In the genomic region with DNA sequence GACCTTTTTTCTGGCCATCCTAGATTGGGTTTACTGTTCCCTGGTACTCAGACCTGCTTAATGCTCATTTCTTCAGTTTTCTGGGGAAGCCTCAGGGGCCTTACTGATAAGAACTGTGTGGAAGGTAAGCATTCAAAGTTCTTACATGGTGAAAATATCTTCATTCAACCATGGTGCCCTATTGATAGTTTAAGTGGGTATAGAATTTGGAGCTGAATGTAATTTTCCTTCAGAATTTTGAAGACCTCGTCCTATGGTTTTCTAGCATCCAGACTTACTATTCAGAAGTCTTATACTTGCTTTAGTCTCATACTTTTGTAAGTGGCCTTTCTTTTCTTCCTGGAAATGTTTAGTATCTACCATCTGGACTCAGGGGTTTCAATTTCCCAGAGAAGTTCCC, we compare ENCODE assay signal across 25 cellular contexts.
"Had no signal": no experiment of that assay in that cellular context is flagged by ENCODE, and none has a peak within 500 bp of the region (broad histone marks: within the 10 kb centered on the region; RNA-seq: fewer than 3 reads in every experiment).

No MANE protein-coding gene starts in this region.

- H3K36me3 Mint-ChIP-seq: immature natural killer cell; natural killer cell treated with Interleukin-12 subunit alpha and Interleukin-12 subunit beta and Interleukin-15 and Interleukin-18, amount 100 ng/mL, for 72 hours; type B pancreatic cell had no signal

- H3K27ac ChIP-seq: pancreas, tibial nerve had no signal

- H3K4me1 ChIP-seq: pancreas had no signal

- FAIRE-seq: islet of Langerhans, kidney, pancreas, small intestine had no signal

- H3K27me3 ChIP-seq: heart right ventricle, pancreas, sigmoid colon, tibial nerve had no signal

- H3K36me3 ChIP-seq: heart right ventricle, left ventricle myocardium inferior, pancreas, prostate gland, sigmoid colon, tibial nerve had no signal

- H3K27me3 Mint-ChIP-seq: stimulated activated naive CD8-positive, alpha-beta T cell treated with anti-CD3 and anti-CD28 coated beads, Interleukin-15, amount 100 ng/mL, for 72 hours had no signal

- H3K9me3 Mint-ChIP-seq: immature natural killer cell; natural killer cell treated with Interleukin-12 subunit alpha and Interleukin-12 subunit beta and Interleukin-15 and Interleukin-18, amount 100 ng/mL, for 72 hours had no signal

- H3K27ac Mint-ChIP-seq: immature natural killer cell; natural killer cell treated with Interleukin-12 subunit alpha and Interleukin-12 subunit beta and Interleukin-15 and Interleukin-18, amount 100 ng/mL, for 72 hours; stimulated activated naive B cell treated with anti-CD40 and anti-IgM and Interleukin-4, amounts not matched to agents 10 μg/mL and 1 μg/mL and 100 μg/mL, for 72 hours; stimulated activated naive CD8-positive, alpha-beta T cell treated with anti-CD3 and anti-CD28 coated beads, Interleukin-15, amount 100 ng/mL, for 72 hours; type B pancreatic cell had no signal

- H3K4me3 Mint-ChIP-seq: naive thymus-derived CD4-positive, alpha-beta T cell; natural killer cell treated with Interleukin-12 subunit alpha and Interleukin-12 subunit beta and Interleukin-15 and Interleukin-18, amount 100 ng/mL, for 72 hours; stimulated activated naive B cell treated with anti-CD40 and anti-IgM and Interleukin-4, amounts not matched to agents 10 μg/mL and 1 μg/mL and 100 μg/mL, for 72 hours; type B pancreatic cell had no signal

- H3K9me3 ChIP-seq: heart right ventricle, left ventricle myocardium inferior, mucosa of descending colon, pancreas, prostate gland, sigmoid colon had no signal

- ATAC-seq: heart right ventricle; mucosa of descending colon; naive thymus-derived CD4-positive, alpha-beta T cell; natural killer cell treated with Interleukin-12 subunit alpha and Interleukin-12 subunit beta and Interleukin-15 and Interleukin-18, amount 100 ng/mL, for 72 hours; pancreas; right cardiac atrium; stimulated activated naive B cell treated with anti-CD40 and anti-IgM and Interleukin-4, amounts not matched to agents 10 μg/mL and 1 μg/mL and 100 μg/mL, for 72 hours had no signal

- DNase-seq: heart right ventricle; hippocampal formation; immature natural killer cell; midbrain; naive thymus-derived CD4-positive, alpha-beta T cell; nucleus accumbens; retina; small intestine; stimulated activated CD4-positive, alpha-beta T cell treated with anti-CD3 and anti-CD28 coated beads, Interleukin-1b, Interleukin-23, amount 100 ng/mL, for 48 hours; stimulated activated CD4-positive, alpha-beta T cell treated with anti-CD3 and anti-CD28 coated beads, Interleukin-4, amount 100 ng/mL, for 1 hour; stimulated activated naive B cell treated with anti-CD40 and anti-IgM and Interleukin-4, amounts not matched to agents 10 μg/mL and 1 μg/mL and 100 μg/mL, for 72 hours; substantia nigra had no signal

- H3K4me3 ChIP-seq: heart right ventricle, left ventricle myocardium inferior, lung, mucosa of descending colon, pancreas, prostate gland, sigmoid colon, tibial nerve had no signal
